Comparison of ENCODE assay signal across 6 cellular contexts in the genomic region with DNA sequence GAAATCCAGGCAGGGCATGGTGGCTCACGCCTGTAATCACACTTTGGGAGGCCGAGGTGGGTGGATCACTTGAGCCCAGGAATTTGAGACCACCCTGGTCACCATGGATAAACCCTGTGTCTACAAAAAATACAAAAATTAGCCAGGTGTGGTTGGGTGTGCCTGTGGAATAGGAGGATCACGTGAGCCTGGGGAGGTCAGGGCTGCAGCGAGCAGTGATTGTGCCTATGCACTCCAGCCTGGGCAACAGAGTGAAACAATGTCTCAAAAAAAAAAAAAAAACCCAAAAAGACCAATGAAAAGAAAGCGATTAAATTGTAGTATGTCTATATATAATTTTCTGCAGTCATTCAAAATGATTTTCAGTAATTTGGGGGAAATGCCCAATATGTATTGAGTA.
"Had no signal": no experiment of that assay in that cellular context is flagged by ENCODE, and none has a peak within 500 bp of the region (broad histone marks: within the 10 kb centered on the region; RNA-seq: fewer than 3 reads in every experiment).

No MANE protein-coding gene starts in this region.

- FAIRE-seq: HTR-8/SVneo had no signal

- DNase-seq: GOT3, H7, HCEC 1CT, IMR-90, KBM-7 had no signal
